ENCODE assay signal across 8 cellular contexts in the genomic region with DNA sequence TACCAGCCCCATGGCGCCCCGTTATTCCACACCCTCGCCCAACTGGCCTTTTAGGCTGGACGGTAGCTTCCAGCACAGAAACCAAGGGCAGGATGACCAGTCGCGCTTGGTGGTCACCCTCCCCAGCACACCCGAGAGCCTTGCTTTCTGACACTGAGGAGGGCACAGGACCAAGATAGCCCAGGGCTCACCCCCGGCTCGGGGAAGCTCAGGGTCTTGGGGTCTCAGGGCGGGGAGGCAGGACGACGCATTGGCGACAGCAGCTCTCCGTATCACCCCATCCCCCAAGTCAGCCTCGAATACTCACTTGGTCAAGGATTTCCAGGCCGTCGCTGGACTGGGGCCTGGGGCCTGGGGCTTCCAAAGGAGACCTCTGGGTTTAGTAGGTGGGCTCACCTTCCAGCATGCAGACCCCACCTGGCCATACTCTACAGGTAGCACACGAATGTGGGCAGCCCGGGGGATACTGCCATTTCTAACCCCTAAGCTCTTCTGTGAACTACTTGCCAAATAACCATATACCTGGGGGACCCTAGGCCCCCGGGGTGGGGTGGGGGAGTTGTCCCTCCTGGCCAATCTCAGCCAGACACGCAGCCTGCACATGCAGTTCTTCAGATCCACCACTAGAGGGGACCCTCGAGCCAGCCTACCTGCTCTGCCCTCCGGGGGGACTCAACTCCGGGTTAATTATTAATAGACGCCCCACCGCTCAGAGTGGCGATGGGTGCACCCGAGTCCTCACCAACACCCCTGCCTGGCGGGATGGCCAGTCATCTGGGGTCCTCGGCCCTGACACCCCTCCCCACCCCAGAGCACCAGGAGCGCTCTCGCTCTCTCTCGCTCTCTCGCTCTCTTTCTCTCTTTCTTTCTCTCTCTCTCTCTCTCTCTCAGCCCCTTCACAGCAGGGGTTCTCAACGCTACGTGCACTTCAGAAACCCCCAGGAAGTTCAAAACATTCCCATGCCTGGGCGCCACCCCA. TPM values are rescaled to one million over a fixed set of nuclear protein-coding genes. Genes with fewer than 3 reads are reported as not detected.
DNase-seq lines count a peak whose midpoint lies in the region; ATAC-seq and TF ChIP-seq lines count a peak whose summit lies in the region.

No MANE protein-coding gene starts in this region.

- peak; percentile 60 for TF ChIP-seq RAD21 in neural cell (conservative IDR thresholded peaks at IDR 0.05)

- ATAC-seq in HG02938 (IDR thresholded peaks at IDR 0.05; ENCODE audit: unreplicated experiment): no peak

- H4K20me1 ChIP-seq in neural cell (ENCODE audit: insufficient read depth): no peaks in the 10 kb centered on the region

- no peaks in the 10 kb centered on the region for H3K27me3 ChIP-seq in AG04450 (ENCODE audit: control insufficient read depth, insufficient read depth, low read length)
- H3K27me3 ChIP-seq in neural cell (ENCODE audit: insufficient read depth, low read depth, low read length): no peaks in the 10 kb centered on the region

- no peak for DNase-seq in AG04450 (ENCODE audit: low read depth, low spot score)
- peak; percentile 42 to 78 for DNase-seq in NCI-H524 (lab: John Stamatoyannopoulos, UW)
- DNase-seq in activated T-cell treated with anti-CD3 and anti-CD28 coated beads for 4 hours: peak; percentile 31
- peak; percentile 25 for DNase-seq in fibroblast of gingiva (ENCODE audit: low read depth)
- no peak for DNase-seq in T1000 (lab: John Stamatoyannopoulos, UW)

- TF ChIP-seq EP300 in neural cell (conservative IDR thresholded peaks at IDR 0.05; ENCODE audit: poor library complexity, severe bottlenecking): no peak

- CTCF ChIA-PET in AG04450 (lab: Charles Lee): interaction anchor here (0.5 to 6.1 kb wide), 24 partner anchors 9 to 265 kb away, joined by 3 to 73 read pairs (median 4); a partner anchor contains a TSS

- TF ChIP-seq CTCF in AG04450 (IDR thresholded peaks at IDR 0.05; ENCODE audit: low read depth, low read length) (peak; percentile 95), GM12874 (IDR thresholded peaks at IDR 0.05; ENCODE audit: insufficient read depth, low read depth, low read length) (peak; percentile 98), neural cell (IDR thresholded peaks at IDR 0.05; ENCODE audit: poor library complexity, severe bottlenecking) (peak; percentile 77)

- H2AFZ ChIP-seq in neural cell (ENCODE audit: low read depth, low read length): no peak overlapping the region

- H3K9ac ChIP-seq in neural cell (ENCODE audit: low read length): no peak overlapping the region

- no peak overlapping the region for H3K4me3 ChIP-seq in AG04450 (ENCODE audit: low read depth, low read length)
- no peak overlapping the region for H3K4me3 ChIP-seq in neural cell (ENCODE audit: low read length)

- no peaks in the 10 kb centered on the region for H3K36me3 ChIP-seq in neural cell (ENCODE audit: insufficient read depth, low read length)

- H3F3A ChIP-seq in neural cell (ENCODE audit: insufficient read depth, low read length, poor library complexity, severe bottlenecking): no peaks in the 10 kb centered on the region

- POLR2A ChIA-PET in AG04450 (lab: Yijun Ruan, JAX): no interaction called here

- no peak overlapping the region for H3K27ac ChIP-seq in AG04450 (ENCODE audit: low read depth, low read length)
- H3K27ac ChIP-seq in neural cell (ENCODE audit: low read length): no peak overlapping the region

- no peaks in the 10 kb centered on the region for H3K79me2 ChIP-seq in neural cell (replicated peaks; ENCODE audit: insufficient read depth, low read length)

- no peaks in the 10 kb centered on the region; the same call in 1 of the 2 replicates for H3K9me3 ChIP-seq in AG04450 (ENCODE audit: control insufficient read depth, insufficient read depth, low read length)
- no peaks in the 10 kb centered on the region for H3K9me3 ChIP-seq in neural cell (ENCODE audit: low read length)

- H3K9me2 ChIP-seq in neural cell (ENCODE audit: insufficient read depth, low read length): no peaks in the 10 kb centered on the region

- H3K4me2 ChIP-seq in neural cell (ENCODE audit: low read length): no peak overlapping the region

TF ChIP-seq in neural cell, 6 proteins besides CTCF, POLR2A, EP300 and RAD21:
- TF ChIP-seq EZH2 (IDR thresholded peaks at IDR 0.05; ENCODE audit: borderline replicate concordance, insufficient read depth, low read length, poor library complexity, severe bottlenecking) (no peak), SMC3 (conservative IDR thresholded peaks at IDR 0.05; ENCODE audit: poor library complexity) (peak; percentile 53)
TF ChIP-seq in neural cell: peak in this region for 1.

RNA-seq across cellular contexts. Expression of a gene that starts 30.0 kb away (rescaled TPM):
- polyA plus RNA-seq in AG04450 (2011; rRNA removed) (10.9 and 14.7 TPM in 2 replicates), neural cell (19.8 and 29.5 TPM in 2 replicates)
- polyA minus RNA-seq in AG04450 (2011; rRNA and poly(A)+ RNA removed): 23.0 and 31.4 TPM in 2 replicates
- polyA minus RNA-seq in neural cell: 86.2 and 88.0 TPM in 2 replicates

RNA-seq across cellular contexts. Expression of a gene that starts 30.8 kb away (rescaled TPM):
- polyA plus RNA-seq in AG04450 (2011; rRNA removed) (2.0 and 2.4 TPM in 2 replicates), neural cell (5.5 and 15.0 TPM in 2 replicates)
- polyA minus RNA-seq in AG04450 (2011; rRNA and poly(A)+ RNA removed): 0.87 and 3.8 TPM in 2 replicates
- polyA minus RNA-seq in neural cell: 18.0 and 24.1 TPM in 2 replicates

Comparison
In these comparisons a context has a peak if more than half of its experiments do, and no peak if none do; other contexts are left out.
1. DNase-seq: peak in NCI-H524 (2 of 2), activated T-cell treated with anti-CD3 and anti-CD28 coated beads for 4 hours (single experiment) and fibroblast of gingiva (single experiment); none in AG04450 (single experiment) and T1000 (single experiment).
2. Peak in every context shown above with its lines, with median percentiles within 50 percentile points of each other: CTCF ChIP-seq.